Comparison of ENCODE assay signal across 1 cellular context in genomic region chr10:61623101-61623500, GRCh38.
TF ChIP-seq lines count a peak whose summit lies in the region.

No MANE protein-coding gene starts in this region.

TF ChIP-seq in IMR-90, 13 proteins besides CTCF, POLR2A, EP300 and RAD21 (continued from another document):
- TF ChIP-seq ELK1 (IDR thresholded peaks at IDR 0.05; ENCODE audit: borderline replicate concordance, low read depth, low read length) (no peak), MXI1 (IDR thresholded peaks at IDR 0.05; ENCODE audit: borderline replicate concordance, low read depth, low read length) (no peak), CEBPB (IDR thresholded peaks at IDR 0.05; ENCODE audit: low read depth, low read length) (no peak), NFE2L2 (IDR thresholded peaks at IDR 0.05; ENCODE audit: low read depth, low read length) (no peak), CHD1 (IDR thresholded peaks at IDR 0.05; ENCODE audit: low read depth, low read length) (no peak)
TF ChIP-seq in IMR-90: peak in this region for 0.
